Comparison of ENCODE assay signal across 14 cellular contexts in the genomic region with DNA sequence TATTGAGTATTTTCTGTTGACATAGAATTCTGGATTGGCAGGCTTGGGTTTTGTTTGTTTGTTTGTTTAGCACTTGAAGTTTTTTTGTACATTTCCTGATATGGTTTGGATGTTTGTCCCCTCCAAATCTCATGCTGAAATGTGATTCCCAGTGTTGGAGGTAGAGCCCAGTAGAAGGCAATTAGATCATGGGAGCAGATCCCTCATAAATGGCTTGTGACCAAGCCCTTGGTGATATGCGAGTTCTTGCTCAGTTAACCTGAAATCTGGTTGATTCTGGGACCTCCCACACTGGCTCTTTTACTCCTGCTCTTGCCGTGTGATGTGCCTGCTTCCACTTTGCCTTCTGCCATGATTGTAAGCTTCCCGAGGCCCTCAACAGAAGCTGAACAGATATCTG.
"Had no signal": no experiment of that assay in that cellular context is flagged by ENCODE, and none has a peak within 500 bp of the region (broad histone marks: within the 10 kb centered on the region; RNA-seq: fewer than 3 reads in every experiment).

No MANE protein-coding gene starts in this region.

- H3K4me1 ChIP-seq: left lung, prostate gland had no signal

- ATAC-seq: activated CD8-positive, alpha-beta T cell treated with anti-CD3 and anti-CD28 coated beads, Interleukin-2, amount 10 ng/mL, durations not matched to agents 7 days and 5 days; heart left ventricle; left lung; right lobe of liver; stimulated activated memory B cell treated with anti-CD40 and anti-IgM and Interleukin-4, amounts not matched to agents 10 μg/mL and 1 μg/mL and 100 μg/mL, for 72 hours had no signal

- H3K9me3 ChIP-seq: prostate gland had no signal

- DNase-seq: activated CD4-positive, alpha-beta T cell treated with anti-CD3 and anti-CD28 coated beads for 4 hours; activated CD8-positive, alpha-beta memory T cell treated with anti-CD3 and anti-CD28 coated beads, Interleukin-2, amount 50 U/mL, for 48 hours; activated CD8-positive, alpha-beta T cell treated with anti-CD3 and anti-CD28 coated beads, Interleukin-2, amount 10 ng/mL, durations not matched to agents 7 days and 5 days; activated naive CD4-positive, alpha-beta T cell treated with anti-CD3 and anti-CD28 coated beads for 36 hours; esophagus squamous epithelium; foreskin fibroblast; heart left ventricle; islet precursor cell; left lung; right lobe of liver; tibial artery; WERI-Rb-1 had no signal

- H3K27me3 ChIP-seq: esophagus squamous epithelium, heart left ventricle, left lung, right lobe of liver, tibial artery had no signal

- H3K36me3 ChIP-seq: esophagus squamous epithelium, heart left ventricle, left lung, prostate gland, right lobe of liver, tibial artery, WERI-Rb-1 had no signal

- H3K27ac ChIP-seq: esophagus squamous epithelium, heart left ventricle, left lung, prostate gland, right lobe of liver, tibial artery, WERI-Rb-1 had no signal

- H3K4me3 ChIP-seq: esophagus squamous epithelium, heart left ventricle, left lung, prostate gland, right lobe of liver, tibial artery had no signal
